Comparison of ENCODE assay signal across 8 cellular contexts in the genomic region with DNA sequence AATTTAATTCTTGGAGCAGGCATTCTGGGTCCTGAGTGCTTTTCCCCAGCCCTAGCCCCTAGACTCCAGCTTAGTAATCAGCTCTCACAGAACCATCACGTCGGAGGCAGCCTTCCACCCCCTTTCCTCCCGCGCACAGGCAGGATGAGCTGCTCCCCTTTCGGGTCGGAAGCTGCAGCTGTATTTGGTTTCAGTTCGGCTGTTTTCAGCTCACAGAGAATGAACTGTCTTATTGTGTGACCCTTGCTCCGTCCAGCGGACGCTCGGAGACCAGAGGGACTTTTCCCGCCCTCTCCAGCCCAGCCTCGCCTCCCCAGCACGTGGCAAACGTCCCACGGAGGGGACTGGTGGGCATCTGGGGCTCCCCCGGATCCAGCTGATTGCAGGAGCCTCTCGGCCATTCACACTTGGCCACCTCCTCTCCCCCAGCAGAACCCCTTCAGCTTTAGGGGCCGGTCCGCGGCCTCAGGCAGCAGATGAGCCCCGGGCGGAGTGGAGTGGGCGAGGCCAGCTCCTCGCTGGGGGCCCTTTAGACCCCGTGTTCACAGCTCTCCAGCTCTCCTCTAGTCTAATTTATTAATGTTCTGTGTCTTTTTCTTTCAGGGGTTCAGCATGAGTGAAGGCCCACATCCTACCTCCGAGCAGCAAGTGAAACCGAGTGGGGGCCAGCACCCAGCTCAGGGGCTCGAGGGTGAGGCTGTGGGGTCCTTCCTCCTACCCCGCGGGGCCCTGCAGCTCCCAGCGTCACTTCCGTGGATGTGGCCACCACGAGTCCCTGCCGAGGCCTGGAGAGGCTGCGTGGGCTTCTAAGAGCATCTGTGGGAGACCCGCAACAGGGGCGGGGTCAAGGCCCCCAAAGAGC.
A peak's percentile ranks its signal among the peaks of the same experiment; 100 is the strongest.
DNase-seq lines count a peak whose midpoint lies in the region; ATAC-seq, FAIRE-seq and TF ChIP-seq lines count a peak whose summit lies in the region.

No MANE protein-coding gene starts in this region.

- H3K36me3 Mint-ChIP-seq in nephron (ENCODE audit: low read depth): no peaks in the 10 kb centered on the region

- peaks cover 37 to 73% (median 58%) of the 10 kb centered on the region in 11 experiments for H3K27me3 ChIP-seq in BLaER1 treated with 17β-estradiol and CSF1 and Interleukin-3, amounts not matched to agents 10 nM and 100 nM
- peaks cover 58% of the 10 kb centered on the region for H3K27me3 ChIP-seq in HUES6 (ENCODE audit: control insufficient read depth, insufficient read depth, low read length)

- peaks cover 44% of the 10 kb centered on the region for H3K4me1 Mint-ChIP-seq in nephron

- peak overlapping the region in 9 of 11 experiments; percentile 4 to 67 (median 33); a peak in 13 of 22 replicates for H3K9ac ChIP-seq in BLaER1 treated with 17β-estradiol and CSF1 and Interleukin-3, amounts not matched to agents 10 nM and 100 nM
- H3K9ac ChIP-seq in HUES6 (ENCODE audit: low read length): no peak overlapping the region

- ATAC-seq in HG02840 (IDR thresholded peaks at IDR 0.05; ENCODE audit: low FRiP score, unreplicated experiment): no peak
- ATAC-seq in HG03565 (IDR thresholded peaks at IDR 0.05; ENCODE audit: unreplicated experiment): no peak

- FAIRE-seq in HTR-8/SVneo (lab: Jason Lieb, UNC): no peak

- H3K9me3 ChIP-seq in BLaER1 treated with 17β-estradiol and CSF1 and Interleukin-3, amounts not matched to agents 10 nM and 100 nM (replicated peaks in 1 of 11): no peaks in the 10 kb centered on the region; a peak in 1 of 22 replicates
- H3K9me3 ChIP-seq in HUES6 (ENCODE audit: control insufficient read depth, insufficient read depth, low read depth, low read length): no peaks in the 10 kb centered on the region

- TF ChIP-seq CTCF in choroid plexus epithelial cell (conservative IDR thresholded peaks at IDR 0.05; ENCODE audit: low read depth, low read length) (no peak), nephron (IDR thresholded peaks at IDR 0.05; ENCODE audit: unreplicated experiment in 3 of 3) (no peak)

- peak overlapping the region; percentile 28 to 54 (median 42); a peak in 19 of 20 replicates for H3K4me3 ChIP-seq in BLaER1 treated with 17β-estradiol and CSF1 and Interleukin-3, amounts not matched to agents 10 nM and 100 nM
- H3K4me3 ChIP-seq in HUES6 (ENCODE audit: low read depth, low read length): peak overlapping the region; percentile 52
- H3K4me3 ChIP-seq in choroid plexus epithelial cell (ENCODE audit: low read depth, low read length): peak overlapping the region; percentile 36

- DNase-seq in choroid plexus epithelial cell (ENCODE audit: low read depth) (peak; percentile 26), NCI-H1105 treated with DMSO at 0.1 percent for 48 hours (lab: John Stamatoyannopoulos, UW) (no peak), HTR-8/SVneo (ENCODE audit: insufficient read length, low spot score) (no peak)

- peak overlapping the region; percentile 70 to 79 (median 73) for H3K4me3 Mint-ChIP-seq in nephron

- H3K4me2 ChIP-seq in BLaER1 treated with 17β-estradiol and CSF1 and Interleukin-3, amounts not matched to agents 10 nM and 100 nM: peak overlapping the region; percentile 74 to 97 (median 86)

- peak overlapping the region in 4 of 11 experiments; percentile 40 to 50 (median 44); a peak in 7 of 22 replicates for H3K27ac ChIP-seq in BLaER1 treated with 17β-estradiol and CSF1 and Interleukin-3, amounts not matched to agents 10 nM and 100 nM
- no peak overlapping the region for H3K27ac ChIP-seq in HUES6 (ENCODE audit: low read depth, low read length)

- H4K20me1 ChIP-seq in BLaER1 treated with 17β-estradiol and CSF1 and Interleukin-3, amounts not matched to agents 10 nM and 100 nM: peaks cover 0 to 28% (median 11%) of the 10 kb centered on the region in 11 experiments; a peak in 8 of 22 replicates

- no peaks in the 10 kb centered on the region for H3K9me3 Mint-ChIP-seq in nephron

- H3K36me3 ChIP-seq in BLaER1 treated with 17β-estradiol and CSF1 and Interleukin-3, amounts not matched to agents 10 nM and 100 nM: no peaks in the 10 kb centered on the region
- no peaks in the 10 kb centered on the region for H3K36me3 ChIP-seq in HUES6 (ENCODE audit: control insufficient read depth, insufficient read depth, low read length)

- H3K27me3 Mint-ChIP-seq in nephron (ENCODE audit: low read depth): peaks cover 32% of the 10 kb centered on the region

- peaks cover 42 to 58% (median 47%) of the 10 kb centered on the region in 10 experiments for H3K4me1 ChIP-seq in BLaER1 treated with 17β-estradiol and CSF1 and Interleukin-3, amounts not matched to agents 10 nM and 100 nM
- H3K4me1 ChIP-seq in HUES6 (ENCODE audit: control insufficient read depth, insufficient read depth, low read length): no peaks in the 10 kb centered on the region

- H3K27ac Mint-ChIP-seq in nephron: peak overlapping the region in 2 of 3 experiments; percentile 65 to 75
